In the genomic region with DNA sequence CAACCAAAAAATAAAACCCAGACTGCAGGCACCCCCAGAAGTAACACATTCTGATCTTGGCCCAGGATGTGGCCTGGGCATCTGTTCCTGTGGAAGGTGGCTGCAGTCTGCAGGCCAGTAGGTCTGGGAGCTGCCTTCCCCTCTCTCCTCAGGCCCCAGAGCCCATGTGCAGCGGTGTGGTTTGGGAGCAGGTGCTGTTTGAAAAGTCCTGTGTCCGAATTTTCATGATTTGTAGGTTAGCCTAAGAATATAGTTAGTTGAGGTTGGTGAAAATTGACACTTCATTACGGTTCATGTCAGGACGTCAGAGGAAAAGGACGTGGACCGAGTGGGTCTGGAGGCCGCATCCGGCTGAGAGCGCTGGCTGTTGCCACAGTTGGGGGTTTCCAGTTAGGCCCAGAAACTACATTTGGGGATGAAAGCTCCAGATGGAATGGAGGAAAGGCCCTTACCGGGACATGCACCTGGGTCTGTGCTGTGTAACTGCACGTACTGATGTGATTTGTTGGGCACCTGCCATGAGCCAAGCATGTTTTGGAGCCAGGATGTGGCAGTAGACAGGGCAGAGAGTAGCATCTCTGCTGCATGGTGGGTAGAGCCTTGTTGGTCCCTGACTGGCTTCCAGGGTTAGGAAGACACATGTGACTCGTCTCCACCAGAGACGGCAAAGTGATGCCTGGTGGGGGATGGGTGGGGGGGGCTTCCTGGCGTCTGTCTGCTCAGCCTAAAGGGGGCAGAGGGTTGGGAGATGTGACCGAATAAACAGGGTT, we compare ENCODE assay signal across 27 cellular contexts. TPM values are rescaled to one million over a fixed set of nuclear protein-coding genes. Genes with fewer than 3 reads are reported as not detected.
"Had no signal": no experiment of that assay in that cellular context is flagged by ENCODE, and none has a peak within 500 bp of the region (broad histone marks: within the 10 kb centered on the region; RNA-seq: fewer than 3 reads in every experiment).

No MANE protein-coding gene starts in this region.

- H3K9me3 Mint-ChIP-seq: activated B cell treated with CpG ODN at 0.5 μM for 24 hours; activated CD4-positive, alpha-beta memory T cell treated with anti-CD3 and anti-CD28 coated beads, Interleukin-2, amount 10 ng/mL, durations not matched to agents 7 days and 5 days; activated naive CD8-positive, alpha-beta T cell treated with anti-CD3 and anti-CD28 coated beads for 36 hours; activated T-helper 17 cell treated with anti-CD3 and anti-CD28 coated beads, Interleukin-2, amount 50 U/mL, for 72 hours; immature natural killer cell; mesothelial cell of epicardium; nephron; stimulated activated memory B cell treated with anti-CD40 and anti-IgM and Interleukin-4, amounts not matched to agents 10 μg/mL and 1 μg/mL and 100 μg/mL, for 72 hours had no signal

- H3K4me1 ChIP-seq: body of pancreas, gastrocnemius medialis, heart left ventricle, lower lobe of right lung, upper lobe of left lung had no signal

- H3K27ac ChIP-seq: body of pancreas, coronary artery, gastrocnemius medialis, heart left ventricle, lower lobe of right lung, thoracic aorta, upper lobe of left lung had no signal

- FAIRE-seq: TTC549 had no signal

- H3K9me3 ChIP-seq: body of pancreas, gastrocnemius medialis, heart left ventricle, lower lobe of right lung, thoracic aorta, upper lobe of left lung had no signal

- H3K4me3 Mint-ChIP-seq: activated B cell treated with CpG ODN at 0.5 μM for 24 hours; activated CD4-positive, alpha-beta memory T cell treated with anti-CD3 and anti-CD28 coated beads, Interleukin-2, amount 10 ng/mL, durations not matched to agents 7 days and 5 days; activated CD8-positive, alpha-beta memory T cell treated with anti-CD3 and anti-CD28 coated beads, Interleukin-2, amount 10 ng/mL, durations not matched to agents 7 days and 5 days; activated naive CD8-positive, alpha-beta T cell treated with anti-CD3 and anti-CD28 coated beads for 36 hours; activated T-helper 17 cell treated with anti-CD3 and anti-CD28 coated beads, Interleukin-2, amount 50 U/mL, for 72 hours; immature natural killer cell; mesothelial cell of epicardium; nephron; stimulated activated memory B cell treated with anti-CD40 and anti-IgM and Interleukin-4, amounts not matched to agents 10 μg/mL and 1 μg/mL and 100 μg/mL, for 72 hours had no signal

- H3K4me3 ChIP-seq: body of pancreas, coronary artery, gastrocnemius medialis, heart left ventricle, lower lobe of right lung, smooth muscle cell, thoracic aorta, upper lobe of left lung had no signal

- H3K36me3 Mint-ChIP-seq: activated CD8-positive, alpha-beta memory T cell treated with anti-CD3 and anti-CD28 coated beads, Interleukin-2, amount 10 ng/mL, durations not matched to agents 7 days and 5 days; activated naive CD8-positive, alpha-beta T cell treated with anti-CD3 and anti-CD28 coated beads for 36 hours; stimulated activated memory B cell treated with anti-CD40 and anti-IgM and Interleukin-4, amounts not matched to agents 10 μg/mL and 1 μg/mL and 100 μg/mL, for 72 hours had no signal

- H3K27me3 ChIP-seq: body of pancreas, gastrocnemius medialis, heart left ventricle, upper lobe of left lung had no signal

- H3K27me3 Mint-ChIP-seq: activated B cell treated with CpG ODN at 0.5 μM for 24 hours; activated CD4-positive, alpha-beta memory T cell treated with anti-CD3 and anti-CD28 coated beads, Interleukin-2, amount 10 ng/mL, durations not matched to agents 7 days and 5 days; activated CD8-positive, alpha-beta memory T cell treated with anti-CD3 and anti-CD28 coated beads, Interleukin-2, amount 10 ng/mL, durations not matched to agents 7 days and 5 days; activated naive CD8-positive, alpha-beta T cell treated with anti-CD3 and anti-CD28 coated beads for 36 hours; activated T-helper 17 cell treated with anti-CD3 and anti-CD28 coated beads, Interleukin-2, amount 50 U/mL, for 72 hours; progenitor cell of endocrine pancreas had no signal

- H3K4me2 ChIP-seq: smooth muscle cell had no signal

- DNase-seq: activated B cell treated with CpG ODN at 0.5 μM for 24 hours; activated CD4-positive, alpha-beta memory T cell treated with anti-CD3 and anti-CD28 coated beads, Interleukin-2, amount 10 ng/mL, durations not matched to agents 7 days and 5 days; activated CD4-positive, alpha-beta T cell treated with anti-CD3 and anti-CD28 coated beads for 48 hours; activated CD8-positive, alpha-beta memory T cell treated with anti-CD3 and anti-CD28 coated beads, Interleukin-2, amount 10 ng/mL, durations not matched to agents 7 days and 5 days; activated naive CD4-positive, alpha-beta T cell; activated naive CD8-positive, alpha-beta T cell treated with anti-CD3 and anti-CD28 coated beads for 36 hours; central memory CD4-positive, alpha-beta T cell; immature natural killer cell; stimulated activated CD4-positive, alpha-beta T cell treated with anti-CD3 and anti-CD28 coated beads, Interleukin-4, amount 100 ng/mL, for 4 hours had no signal

- H3K27ac Mint-ChIP-seq: activated B cell treated with CpG ODN at 0.5 μM for 24 hours; activated CD4-positive, alpha-beta memory T cell treated with anti-CD3 and anti-CD28 coated beads, Interleukin-2, amount 10 ng/mL, durations not matched to agents 7 days and 5 days; activated CD8-positive, alpha-beta memory T cell treated with anti-CD3 and anti-CD28 coated beads, Interleukin-2, amount 10 ng/mL, durations not matched to agents 7 days and 5 days; activated naive CD8-positive, alpha-beta T cell treated with anti-CD3 and anti-CD28 coated beads for 36 hours; activated T-helper 17 cell treated with anti-CD3 and anti-CD28 coated beads, Interleukin-2, amount 50 U/mL, for 72 hours; immature natural killer cell; mesothelial cell of epicardium; nephron; progenitor cell of endocrine pancreas; stimulated activated memory B cell treated with anti-CD40 and anti-IgM and Interleukin-4, amounts not matched to agents 10 μg/mL and 1 μg/mL and 100 μg/mL, for 72 hours had no signal

- ATAC-seq: activated CD8-positive, alpha-beta memory T cell treated with anti-CD3 and anti-CD28 coated beads, Interleukin-2, amount 10 ng/mL, durations not matched to agents 7 days and 5 days; body of pancreas; esophagus mucosa; gastrocnemius medialis; heart left ventricle; lower lobe of right lung; right cardiac atrium; stimulated activated memory B cell treated with anti-CD40 and anti-IgM and Interleukin-4, amounts not matched to agents 10 μg/mL and 1 μg/mL and 100 μg/mL, for 72 hours had no signal

- H3K4me1 Mint-ChIP-seq: activated B cell treated with CpG ODN at 0.5 μM for 24 hours; activated CD4-positive, alpha-beta memory T cell treated with anti-CD3 and anti-CD28 coated beads, Interleukin-2, amount 10 ng/mL, durations not matched to agents 7 days and 5 days; activated CD8-positive, alpha-beta memory T cell treated with anti-CD3 and anti-CD28 coated beads, Interleukin-2, amount 10 ng/mL, durations not matched to agents 7 days and 5 days; activated naive CD8-positive, alpha-beta T cell treated with anti-CD3 and anti-CD28 coated beads for 36 hours; activated T-helper 17 cell treated with anti-CD3 and anti-CD28 coated beads, Interleukin-2, amount 50 U/mL, for 72 hours; mesothelial cell of epicardium had no signal

RNA-seq across cellular contexts. Expression of a gene that starts 21.7 kb away (rescaled TPM):
- total RNA-seq: activated B cell treated with CpG ODN at 0.5 μM for 24 hours; activated CD4-positive, alpha-beta memory T cell treated with anti-CD3 and anti-CD28 coated beads, Interleukin-2, amount 10 ng/mL, durations not matched to agents 7 days and 5 days; activated CD8-positive, alpha-beta memory T cell treated with anti-CD3 and anti-CD28 coated beads, Interleukin-2, amount 10 ng/mL, durations not matched to agents 7 days and 5 days; activated naive CD8-positive, alpha-beta T cell treated with anti-CD3 and anti-CD28 coated beads for 36 hours; activated T-helper 17 cell treated with anti-CD3 and anti-CD28 coated beads, Interleukin-2, amount 50 U/mL, for 72 hours; esophagus mucosa; T-helper 2 cell treated with Interferon-gamma antibody and Interleukin-4, amounts not matched to agents 100 ng/mL and 5 ng/mL, for 36 hours had no signal
- polyA plus RNA-seq: immature natural killer cell, smooth muscle cell had no signal

RNA-seq across cellular contexts. Expression of a gene that starts 43.1 kb away (rescaled TPM):
- total RNA-seq: activated CD4-positive, alpha-beta memory T cell treated with anti-CD3 and anti-CD28 coated beads, Interleukin-2, amount 10 ng/mL, durations not matched to agents 7 days and 5 days; activated CD8-positive, alpha-beta memory T cell treated with anti-CD3 and anti-CD28 coated beads, Interleukin-2, amount 10 ng/mL, durations not matched to agents 7 days and 5 days; activated naive CD8-positive, alpha-beta T cell treated with anti-CD3 and anti-CD28 coated beads for 36 hours; activated T-helper 17 cell treated with anti-CD3 and anti-CD28 coated beads, Interleukin-2, amount 50 U/mL, for 72 hours; occipital lobe; progenitor cell of endocrine pancreas; smooth muscle cell; T-helper 2 cell treated with Interferon-gamma antibody and Interleukin-4, amounts not matched to agents 100 ng/mL and 5 ng/mL, for 36 hours had no signal
- polyA plus RNA-seq: smooth muscle cell had no signal
